10 cellular contexts compared by ENCODE assay signal in the genomic region with DNA sequence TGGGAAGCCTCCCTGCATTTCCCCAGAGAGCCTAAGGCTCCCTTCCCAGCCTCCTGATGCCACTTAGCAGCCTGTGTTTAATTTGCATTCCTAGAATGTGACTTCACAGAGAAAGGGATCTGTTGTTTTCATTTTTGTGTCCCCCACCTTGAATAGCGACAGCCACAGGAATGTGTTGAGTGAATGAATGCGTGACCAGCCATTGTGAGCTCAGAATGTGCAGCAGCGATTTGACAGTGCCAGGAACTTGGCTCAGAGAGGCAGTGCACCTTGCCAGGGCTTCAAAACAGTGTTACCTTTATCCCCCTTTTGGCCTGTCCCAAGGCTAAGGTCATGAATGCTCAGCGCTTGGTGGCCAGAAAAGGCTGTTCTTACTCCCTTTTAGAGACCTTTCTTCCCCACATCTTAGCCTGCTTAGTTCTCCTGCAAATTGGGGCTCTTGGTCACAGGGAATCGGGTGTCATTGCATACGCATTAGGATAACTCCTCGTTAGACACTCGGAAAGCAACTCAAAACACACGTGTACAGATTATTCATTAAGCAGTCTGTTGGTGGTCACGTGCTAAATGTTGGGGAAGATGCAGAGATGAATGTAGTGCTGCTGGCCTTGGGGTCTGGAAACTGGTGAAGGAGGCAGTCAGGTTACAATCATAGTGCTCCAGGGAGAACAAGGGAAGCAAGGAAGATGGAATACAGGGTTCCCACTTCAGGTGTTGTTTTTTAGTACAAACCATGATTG. TPM values are rescaled to one million over a fixed set of nuclear protein-coding genes. Genes with fewer than 3 reads are reported as not detected.
DNase-seq lines count a peak whose midpoint lies in the region; FAIRE-seq and TF ChIP-seq lines count a peak whose summit lies in the region.
"Had no signal": no experiment of that assay in that cellular context is flagged by ENCODE, and none has a peak within 500 bp of the region (broad histone marks: within the 10 kb centered on the region; RNA-seq: fewer than 3 reads in every experiment).

No MANE protein-coding gene starts in this region.

- no peak for TF ChIP-seq POLR2A in H54 (IDR thresholded peaks at IDR 0.05; ENCODE audit: low read depth, low read length)

- H3K27ac ChIP-seq in AG04450 (ENCODE audit: low read depth, low read length) (no peak overlapping the region), SJSA1 (peak overlapping the region; percentile 19; the same call in 1 of the 2 replicates)
- H3K27ac ChIP-seq: BLaER1 treated with 17β-estradiol and CSF1 and Interleukin-3, amounts not matched to agents 10 nM and 100 nM had no signal

- H3K4me1 ChIP-seq in SJSA1 (replicated peaks), result peaks cover 42% of the 10 kb centered on the region

- no peaks in the 10 kb centered on the region for H3K9me3 ChIP-seq in AG04450 (ENCODE audit: control insufficient read depth, insufficient read depth, low read length)
- H3K9me3 ChIP-seq in SJSA1 (replicated peaks), result no peaks in the 10 kb centered on the region
- H3K9me3 ChIP-seq: BLaER1 treated with 17β-estradiol and CSF1 and Interleukin-3, amounts not matched to agents 10 nM and 100 nM had no signal

- H3K27me3 ChIP-seq in AG04450 (ENCODE audit: control insufficient read depth, insufficient read depth, low read length) (no peaks in the 10 kb centered on the region), SJSA1 (replicated peaks) (peaks cover under 1% of the 10 kb centered on the region; the same call in 1 of the 2 replicates), kidney epithelial cell (ENCODE audit: control insufficient read depth, insufficient read depth, low read length) (peaks cover 2% of the 10 kb centered on the region)
- H3K27me3 ChIP-seq: BLaER1 treated with 17β-estradiol and CSF1 and Interleukin-3, amounts not matched to agents 10 nM and 100 nM had no signal

- DNase-seq in AG04450 (ENCODE audit: low read depth, low spot score) (peak; percentile 39), H54 (ENCODE audit: insufficient read length, low spot score) (peak; percentile 38), SJSA1 (ENCODE audit: low read depth in 1 of 2, low spot score in 2 of 2) (peak; percentile 85 to 89), kidney epithelial cell (ENCODE audit: low read depth) (peak; percentile 87), HEK293T (ENCODE audit: extremely low spot score) (no peak), CD1c-positive myeloid dendritic cell (ENCODE audit: extremely low spot score) (no peak), NCI-H2227 treated with DMSO at 0.1 percent for 48 hours (lab: John Stamatoyannopoulos, UW) (no peak)
- DNase-seq in activated CD4-positive, alpha-beta T cell treated with anti-CD3 and anti-CD28 coated beads for 1 hour, result no peak
- DNase-seq: H9 had no signal

- H3K4me3 ChIP-seq in AG04450 (ENCODE audit: low read depth, low read length) (no peak overlapping the region), SJSA1 (no peak overlapping the region), kidney epithelial cell (ENCODE audit: low read depth, low read length) (no peak overlapping the region)
- H3K4me3 ChIP-seq: BLaER1 treated with 17β-estradiol and CSF1 and Interleukin-3, amounts not matched to agents 10 nM and 100 nM had no signal

- peak; percentile 15 for FAIRE-seq in H54 (lab: Jason Lieb, UNC)

- POLR2A ChIA-PET in AG04450 (lab: Yijun Ruan, JAX), result interaction anchor here (0.6 to 4.1 kb wide), 3 partner anchors 9 to 58 kb away, joined by 3 to 21 read pairs (median 3); partner anchors contain the start of gene NTF3
- POLR2A ChIA-PET in HEK293T (lab: Yijun Ruan, JAX), result no interaction called here

- CTCF ChIA-PET in AG04450 (lab: Charles Lee) (interaction anchor here (0.5 to 4.4 kb wide), 4 partner anchors 9 to 358 kb away, joined by 3 to 30 read pairs (median 4); no protein-coding TSS in a partner anchor), HEK293T (lab: Yijun Ruan, JAX) (interaction anchor here (0.6 to 4.7 kb wide), 4 partner anchors 7 to 282 kb away, joined by 3 to 26 read pairs (median 7); no protein-coding TSS in a partner anchor)

- TF ChIP-seq CTCF in AG04450 (IDR thresholded peaks at IDR 0.05; ENCODE audit: low read depth, low read length), result no peak
- TF ChIP-seq CTCF in kidney epithelial cell (IDR thresholded peaks at IDR 0.05; ENCODE audit: insufficient read depth, low read length, poor library complexity, severe bottlenecking), result no peak

- H3K36me3 ChIP-seq in SJSA1 (no peaks in the 10 kb centered on the region), kidney epithelial cell (ENCODE audit: control insufficient read depth, insufficient read depth, low read length) (no peaks in the 10 kb centered on the region)
- H3K36me3 ChIP-seq: BLaER1 treated with 17β-estradiol and CSF1 and Interleukin-3, amounts not matched to agents 10 nM and 100 nM had no signal

TF ChIP-seq in HEK293T, 16 proteins besides CTCF, POLR2A, EP300 and RAD21:
- TF ChIP-seq FOXA1 (IDR thresholded peaks at IDR 0.05) (no peak), FOXM1 (IDR thresholded peaks at IDR 0.05; ENCODE audit: borderline replicate concordance) (no peak), ARNT (IDR thresholded peaks at IDR 0.05) (no peak), BHLHE40 (IDR thresholded peaks at IDR 0.05; ENCODE audit: borderline replicate concordance) (no peak), SUZ12 (IDR thresholded peaks at IDR 0.05) (no peak), TARDBP (IDR thresholded peaks at IDR 0.05) (no peak), HDGF (IDR thresholded peaks at IDR 0.05; ENCODE audit: borderline replicate concordance) (no peak), NFRKB (IDR thresholded peaks at IDR 0.05) (no peak)

RNA-seq across cellular contexts. Expression of gene NTF3, which starts 9.8 kb away (rescaled TPM):
- polyA plus RNA-seq in AG04450 (2011; rRNA removed), result 28.7 and 31.5 TPM in 2 replicates
- 38.4 and 53.4 TPM in 2 replicates for polyA minus RNA-seq in AG04450 (2011; rRNA and poly(A)+ RNA removed)
- total RNA-seq in SJSA1 (2014; rRNA removed; shearing (Covaris generic)), result 0.81 and 1.7 TPM in 2 replicates
- 0.34 TPM in 1 of 2 replicates, not detected in the other for total RNA-seq in kidney epithelial cell

Comparison
In these comparisons a context has a peak if more than half of its experiments do, and no peak if none do; other contexts are left out.
1. DNase-seq: peak in AG04450 (single experiment), H54 (single experiment), SJSA1 (2 of 2) and kidney epithelial cell (single experiment); none in HEK293T (single experiment), CD1c-positive myeloid dendritic cell (single experiment), NCI-H2227 treated with DMSO at 0.1 percent for 48 hours (single experiment) and activated CD4-positive, alpha-beta T cell treated with anti-CD3 and anti-CD28 coated beads for 1 hour (single experiment).